Comparison of ENCODE assay signal across 1 cellular context in genomic region chr9:114348906-114349482, GRCh38.
TF ChIP-seq lines count a peak whose summit lies in the region.

No MANE protein-coding gene starts in this region.

TF ChIP-seq in K562, 482 proteins besides CTCF, POLR2A, EP300 and RAD21 (continued from another document and continues in another):
- TF ChIP-seq MITF (IDR thresholded peaks at IDR 0.05) (no peak), ZBTB49 (CRISPR knock-in tag; IDR thresholded peaks at IDR 0.05; ENCODE audit: borderline replicate concordance) (no peak), SNIP1 (IDR thresholded peaks at IDR 0.05; ENCODE audit: low read depth) (no peak), ZC3H11A (IDR thresholded peaks at IDR 0.05; ENCODE audit: low read depth, low read length) (no peak), NR2C1 (IDR thresholded peaks at IDR 0.05) (no peak), NR2C1 (tag; IDR thresholded peaks at IDR 0.05) (no peak), STAT6 (CRISPR knock-in tag; IDR thresholded peaks at IDR 0.05) (no peak), MYC (IDR thresholded peaks at IDR 0.05; ENCODE audit: low read depth, low read length) (0 out of 2 replicates have a peak, but pooled peaks have one; percentile 23), MYC (CRISPR knock-in tag; IDR thresholded peaks at IDR 0.05; ENCODE audit: borderline replicate concordance, low read depth) (no peak), CREB5 (CRISPR knock-in tag; IDR thresholded peaks at IDR 0.05) (no peak), HMG20A (CRISPR knock-in tag; conservative IDR thresholded peaks at IDR 0.05) (no peak), PATZ1 (CRISPR knock-in tag; IDR thresholded peaks at IDR 0.05; ENCODE audit: borderline replicate concordance) (no peak), PCBP2 (IDR thresholded peaks at IDR 0.05; ENCODE audit: low read depth, low read length, poor library complexity, severe bottlenecking) (no peak), PTTG1 (tag; IDR thresholded peaks at IDR 0.05; ENCODE audit: low read depth) (no peak), NFATC3 (IDR thresholded peaks at IDR 0.05) (no peak), MYBL2 (IDR thresholded peaks at IDR 0.05; ENCODE audit: low read depth) (no peak), MYBL2 (CRISPR knock-in tag; IDR thresholded peaks at IDR 0.05; ENCODE audit: borderline replicate concordance) (no peak), BRD9 (IDR thresholded peaks at IDR 0.05; ENCODE audit: low read depth, partially characterized antibody) (no peak), ZBTB5 (IDR thresholded peaks at IDR 0.05) (no peak), NFYB (IDR thresholded peaks at IDR 0.05; ENCODE audit: extremely low read depth, insufficient read length) (no peak), L3MBTL2 (IDR thresholded peaks at IDR 0.05) (no peak; the same call in 1 of the 2 replicates), TEAD1 (CRISPR knock-in tag; IDR thresholded peaks at IDR 0.05) (peak in 1 of 2 experiments; percentile 56; a peak in 1 of 4 replicates), ZBTB43 (CRISPR knock-in tag; IDR thresholded peaks at IDR 0.05) (no peak), SIN3B (IDR thresholded peaks at IDR 0.05; ENCODE audit: low read depth) (no peak), PBX2 (CRISPR knock-in tag; IDR thresholded peaks at IDR 0.05; ENCODE audit: low read depth) (no peak), PBX2 (tag; conservative IDR thresholded peaks at IDR 0.05; ENCODE audit: low read depth) (peak; percentile 77), ZKSCAN1 (IDR thresholded peaks at IDR 0.05; ENCODE audit: low read depth, low read length) (no peak), FOSL1 (tag; conservative IDR thresholded peaks at IDR 0.05) (peak; percentile 67), RUNX1 (IDR thresholded peaks at IDR 0.05; ENCODE audit: low read depth) (no peak), MCM3 (IDR thresholded peaks at IDR 0.05) (no peak), NR0B1 (IDR thresholded peaks at IDR 0.05; ENCODE audit: partially characterized antibody) (no peak), ZNF592 (IDR thresholded peaks at IDR 0.05) (peak; percentile 51; the same call in 1 of the 2 replicates), JUND (IDR thresholded peaks at IDR 0.05; ENCODE audit: borderline replicate concordance, low read depth, low read length) (peak; percentile 77), JUND (tag; IDR thresholded peaks at IDR 0.05; ENCODE audit: borderline replicate concordance, low read depth, low read length) (peak; percentile 61; the same call in 2 of the 3 replicates)
